1 cellular context compared by ENCODE assay signal in the genomic region with DNA sequence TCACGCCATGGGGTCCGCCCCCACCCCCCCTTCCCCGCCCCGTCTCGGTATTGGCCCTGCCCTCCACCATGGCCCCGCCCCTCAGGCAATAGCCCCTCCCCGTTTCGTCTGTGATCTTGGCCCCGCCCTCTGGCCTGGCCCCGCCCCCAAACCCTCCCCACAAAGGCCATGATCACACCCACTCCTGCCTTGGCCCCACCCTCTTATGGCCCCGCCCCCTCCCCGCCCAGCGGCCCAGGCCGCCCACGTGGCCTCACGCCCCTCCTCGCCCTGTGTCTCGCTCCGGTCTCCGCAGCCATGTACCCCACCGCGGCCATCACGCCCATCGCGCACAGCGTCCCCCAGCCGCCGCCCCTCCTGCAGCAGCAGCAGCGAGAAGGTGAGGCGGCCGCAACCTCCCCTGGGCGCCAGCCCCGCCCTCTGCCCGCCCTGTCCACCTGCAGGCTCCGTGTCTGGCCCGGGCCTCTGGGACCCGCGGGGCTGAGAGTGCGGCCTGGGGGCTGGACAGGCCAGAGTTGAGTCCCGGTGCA.
A peak's percentile ranks its signal among the peaks of the same experiment; 100 is the strongest.
TF ChIP-seq lines count a peak whose summit lies in the region.

No MANE protein-coding gene starts in this region.

TF ChIP-seq in HEK293, 187 proteins besides CTCF, POLR2A, EP300 and RAD21 (continued from another document):
- TF ChIP-seq, protein P1, sequence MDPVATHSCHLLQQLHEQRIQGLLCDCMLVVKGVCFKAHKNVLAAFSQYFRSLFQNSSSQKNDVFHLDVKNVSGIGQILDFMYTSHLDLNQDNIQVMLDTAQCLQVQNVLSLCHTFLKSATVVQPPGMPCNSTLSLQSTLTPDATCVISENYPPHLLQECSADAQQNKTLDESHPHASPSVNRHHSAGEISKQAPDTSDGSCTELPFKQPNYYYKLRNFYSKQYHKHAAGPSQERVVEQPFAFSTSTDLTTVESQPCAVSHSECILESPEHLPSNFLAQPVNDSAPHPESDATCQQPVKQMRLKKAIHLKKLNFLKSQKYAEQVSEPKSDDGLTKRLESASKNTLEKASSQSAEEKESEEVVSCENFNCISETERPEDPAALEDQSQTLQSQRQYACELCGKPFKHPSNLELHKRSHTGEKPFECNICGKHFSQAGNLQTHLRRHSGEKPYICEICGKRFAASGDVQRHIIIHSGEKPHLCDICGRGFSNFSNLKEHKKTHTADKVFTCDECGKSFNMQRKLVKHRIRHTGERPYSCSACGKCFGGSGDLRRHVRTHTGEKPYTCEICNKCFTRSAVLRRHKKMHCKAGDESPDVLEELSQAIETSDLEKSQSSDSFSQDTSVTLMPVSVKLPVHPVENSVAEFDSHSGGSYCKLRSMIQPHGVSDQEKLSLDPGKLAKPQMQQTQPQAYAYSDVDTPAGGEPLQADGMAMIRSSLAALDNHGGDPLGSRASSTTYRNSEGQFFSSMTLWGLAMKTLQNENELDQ (tag by site-specific recombination; IDR thresholded peaks at IDR 0.05; ENCODE audit: low read depth): no peak
- TF ChIP-seq ZNF433 (tag by site-specific recombination; IDR thresholded peaks at IDR 0.05; ENCODE audit: low read depth) (no peak), SCRT1 (tag by site-specific recombination; IDR thresholded peaks at IDR 0.05; ENCODE audit: borderline replicate concordance) (no peak), OVOL3 (tag by site-specific recombination; IDR thresholded peaks at IDR 0.05) (no peak), KLF9 (tag by site-specific recombination; IDR thresholded peaks at IDR 0.05; ENCODE audit: low read depth) (peak; percentile 95), ZNF792 (tag by site-specific recombination; IDR thresholded peaks at IDR 0.05) (no peak), ZNF837 (tag by site-specific recombination; IDR thresholded peaks at IDR 0.05) (no peak), ZNF558 (tag by site-specific recombination; IDR thresholded peaks at IDR 0.05) (no peak), ZNF221 (tag by site-specific recombination; IDR thresholded peaks at IDR 0.05; ENCODE audit: borderline replicate concordance) (no peak), ZNF610 (tag by site-specific recombination; IDR thresholded peaks at IDR 0.05; ENCODE audit: borderline replicate concordance) (no peak), IKZF3 (tag by site-specific recombination; IDR thresholded peaks at IDR 0.05) (no peak), EGR2 (tag by site-specific recombination; IDR thresholded peaks at IDR 0.05; ENCODE audit: low read depth) (peak; percentile 52; the same call in 1 of the 2 replicates), ZNF529 (tag by site-specific recombination; IDR thresholded peaks at IDR 0.05; ENCODE audit: insufficient replicate concordance) (no peak), ZIC2 (tag by site-specific recombination; IDR thresholded peaks at IDR 0.05) (no peak), PRDM1 (tag by site-specific recombination; IDR thresholded peaks at IDR 0.05) (no peak), GLI4 (tag by site-specific recombination; IDR thresholded peaks at IDR 0.05) (no peak), KLF10 (tag by site-specific recombination; IDR thresholded peaks at IDR 0.05) (peak; percentile 28; the same call in 1 of the 2 replicates), ZNF510 (tag by site-specific recombination; IDR thresholded peaks at IDR 0.05; ENCODE audit: insufficient replicate concordance) (no peak), GLIS2 (tag by site-specific recombination; IDR thresholded peaks at IDR 0.05) (peak; percentile 42), ZBTB8A (tag by site-specific recombination; IDR thresholded peaks at IDR 0.05) (peak; percentile 68), ZNF423 (tag by site-specific recombination; IDR thresholded peaks at IDR 0.05) (no peak), MYNN (tag by site-specific recombination; IDR thresholded peaks at IDR 0.05; ENCODE audit: borderline replicate concordance) (no peak), ZNF24 (tag by site-specific recombination; IDR thresholded peaks at IDR 0.05) (no peak), ZNF354C (tag by site-specific recombination; IDR thresholded peaks at IDR 0.05; ENCODE audit: borderline replicate concordance, low read depth) (no peak), ZNF843 (tag by site-specific recombination; IDR thresholded peaks at IDR 0.05) (no peak), KLF7 (tag by site-specific recombination; IDR thresholded peaks at IDR 0.05; ENCODE audit: borderline replicate concordance) (no peak), ZNF23 (tag by site-specific recombination; IDR thresholded peaks at IDR 0.05; ENCODE audit: borderline replicate concordance) (no peak), ZNF658 (tag by site-specific recombination; IDR thresholded peaks at IDR 0.05) (no peak), ZNF596 (tag by site-specific recombination; IDR thresholded peaks at IDR 0.05) (no peak), ZNF707 (tag by site-specific recombination; IDR thresholded peaks at IDR 0.05) (no peak), ZBTB17 (tag by site-specific recombination; IDR thresholded peaks at IDR 0.05) (no peak), ZNF121 (tag by site-specific recombination; IDR thresholded peaks at IDR 0.05) (no peak), ZNF677 (tag by site-specific recombination; IDR thresholded peaks at IDR 0.05) (no peak)
- TF ChIP-seq, protein P2, sequence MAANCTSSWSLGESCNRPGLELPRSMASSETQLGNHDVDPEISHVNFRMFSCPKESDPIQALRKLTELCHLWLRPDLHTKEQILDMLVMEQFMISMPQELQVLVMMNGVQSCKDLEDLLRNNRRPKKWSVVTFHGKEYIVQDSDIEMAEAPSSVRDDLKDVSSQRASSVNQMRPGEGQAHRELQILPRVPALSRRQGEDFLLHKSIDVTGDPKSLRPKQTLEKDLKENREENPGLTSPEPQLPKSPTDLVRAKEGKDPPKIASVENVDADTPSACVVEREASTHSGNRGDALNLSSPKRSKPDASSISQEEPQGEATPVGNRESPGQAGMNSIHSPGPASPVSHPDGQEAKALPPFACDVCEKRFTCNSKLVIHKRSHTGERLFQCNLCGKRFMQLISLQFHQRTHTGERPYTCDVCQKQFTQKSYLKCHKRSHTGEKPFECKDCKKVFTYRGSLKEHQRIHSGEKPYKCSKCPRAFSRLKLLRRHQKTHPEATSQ (tag by site-specific recombination; IDR thresholded peaks at IDR 0.05): no peak
- TF ChIP-seq, protein P3, sequence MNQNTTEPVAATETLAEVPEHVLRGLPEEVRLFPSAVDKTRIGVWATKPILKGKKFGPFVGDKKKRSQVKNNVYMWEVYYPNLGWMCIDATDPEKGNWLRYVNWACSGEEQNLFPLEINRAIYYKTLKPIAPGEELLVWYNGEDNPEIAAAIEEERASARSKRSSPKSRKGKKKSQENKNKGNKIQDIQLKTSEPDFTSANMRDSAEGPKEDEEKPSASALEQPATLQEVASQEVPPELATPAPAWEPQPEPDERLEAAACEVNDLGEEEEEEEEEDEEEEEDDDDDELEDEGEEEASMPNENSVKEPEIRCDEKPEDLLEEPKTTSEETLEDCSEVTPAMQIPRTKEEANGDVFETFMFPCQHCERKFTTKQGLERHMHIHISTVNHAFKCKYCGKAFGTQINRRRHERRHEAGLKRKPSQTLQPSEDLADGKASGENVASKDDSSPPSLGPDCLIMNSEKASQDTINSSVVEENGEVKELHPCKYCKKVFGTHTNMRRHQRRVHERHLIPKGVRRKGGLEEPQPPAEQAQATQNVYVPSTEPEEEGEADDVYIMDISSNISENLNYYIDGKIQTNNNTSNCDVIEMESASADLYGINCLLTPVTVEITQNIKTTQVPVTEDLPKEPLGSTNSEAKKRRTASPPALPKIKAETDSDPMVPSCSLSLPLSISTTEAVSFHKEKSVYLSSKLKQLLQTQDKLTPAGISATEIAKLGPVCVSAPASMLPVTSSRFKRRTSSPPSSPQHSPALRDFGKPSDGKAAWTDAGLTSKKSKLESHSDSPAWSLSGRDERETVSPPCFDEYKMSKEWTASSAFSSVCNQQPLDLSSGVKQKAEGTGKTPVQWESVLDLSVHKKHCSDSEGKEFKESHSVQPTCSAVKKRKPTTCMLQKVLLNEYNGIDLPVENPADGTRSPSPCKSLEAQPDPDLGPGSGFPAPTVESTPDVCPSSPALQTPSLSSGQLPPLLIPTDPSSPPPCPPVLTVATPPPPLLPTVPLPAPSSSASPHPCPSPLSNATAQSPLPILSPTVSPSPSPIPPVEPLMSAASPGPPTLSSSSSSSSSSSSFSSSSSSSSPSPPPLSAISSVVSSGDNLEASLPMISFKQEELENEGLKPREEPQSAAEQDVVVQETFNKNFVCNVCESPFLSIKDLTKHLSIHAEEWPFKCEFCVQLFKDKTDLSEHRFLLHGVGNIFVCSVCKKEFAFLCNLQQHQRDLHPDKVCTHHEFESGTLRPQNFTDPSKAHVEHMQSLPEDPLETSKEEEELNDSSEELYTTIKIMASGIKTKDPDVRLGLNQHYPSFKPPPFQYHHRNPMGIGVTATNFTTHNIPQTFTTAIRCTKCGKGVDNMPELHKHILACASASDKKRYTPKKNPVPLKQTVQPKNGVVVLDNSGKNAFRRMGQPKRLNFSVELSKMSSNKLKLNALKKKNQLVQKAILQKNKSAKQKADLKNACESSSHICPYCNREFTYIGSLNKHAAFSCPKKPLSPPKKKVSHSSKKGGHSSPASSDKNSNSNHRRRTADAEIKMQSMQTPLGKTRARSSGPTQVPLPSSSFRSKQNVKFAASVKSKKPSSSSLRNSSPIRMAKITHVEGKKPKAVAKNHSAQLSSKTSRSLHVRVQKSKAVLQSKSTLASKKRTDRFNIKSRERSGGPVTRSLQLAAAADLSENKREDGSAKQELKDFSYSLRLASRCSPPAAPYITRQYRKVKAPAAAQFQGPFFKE (tag by site-specific recombination; IDR thresholded peaks at IDR 0.05; ENCODE audit: borderline replicate concordance): no peak
- TF ChIP-seq, protein P4, sequence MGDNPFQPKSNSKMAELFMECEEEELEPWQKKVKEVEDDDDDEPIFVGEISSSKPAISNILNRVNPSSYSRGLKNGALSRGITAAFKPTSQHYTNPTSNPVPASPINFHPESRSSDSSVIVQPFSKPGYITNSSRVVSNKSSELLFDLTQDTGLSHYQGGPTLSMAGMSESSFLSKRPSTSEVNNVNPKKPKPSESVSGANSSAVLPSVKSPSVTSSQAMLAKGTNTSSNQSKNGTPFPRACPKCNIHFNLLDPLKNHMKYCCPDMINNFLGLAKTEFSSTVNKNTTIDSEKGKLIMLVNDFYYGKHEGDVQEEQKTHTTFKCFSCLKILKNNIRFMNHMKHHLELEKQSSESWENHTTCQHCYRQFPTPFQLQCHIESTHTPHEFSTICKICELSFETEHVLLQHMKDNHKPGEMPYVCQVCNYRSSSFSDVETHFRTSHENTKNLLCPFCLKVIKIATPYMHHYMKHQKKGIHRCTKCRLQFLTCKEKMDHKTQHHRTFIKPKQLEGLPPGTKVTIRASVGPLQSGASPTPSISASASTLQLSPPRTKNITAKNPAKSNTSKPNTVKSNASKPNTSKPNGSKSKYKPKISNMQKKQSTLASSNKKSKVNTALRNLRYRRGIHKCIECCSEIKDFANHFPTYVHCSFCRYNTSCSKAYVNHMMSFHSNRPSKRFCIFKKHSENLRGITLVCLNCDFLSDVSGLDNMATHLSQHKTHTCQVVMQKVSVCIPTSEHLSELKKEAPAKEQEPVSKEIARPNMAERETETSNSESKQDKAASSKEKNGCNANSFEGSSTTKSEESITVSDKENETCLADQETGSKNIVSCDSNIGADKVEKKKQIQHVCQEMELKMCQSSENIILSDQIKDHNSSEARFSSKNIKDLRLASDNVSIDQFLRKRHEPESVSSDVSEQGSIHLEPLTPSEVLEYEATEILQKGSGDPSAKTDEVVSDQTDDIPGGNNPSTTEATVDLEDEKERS (tag by site-specific recombination; IDR thresholded peaks at IDR 0.05): no peak
- TF ChIP-seq, protein P5, sequence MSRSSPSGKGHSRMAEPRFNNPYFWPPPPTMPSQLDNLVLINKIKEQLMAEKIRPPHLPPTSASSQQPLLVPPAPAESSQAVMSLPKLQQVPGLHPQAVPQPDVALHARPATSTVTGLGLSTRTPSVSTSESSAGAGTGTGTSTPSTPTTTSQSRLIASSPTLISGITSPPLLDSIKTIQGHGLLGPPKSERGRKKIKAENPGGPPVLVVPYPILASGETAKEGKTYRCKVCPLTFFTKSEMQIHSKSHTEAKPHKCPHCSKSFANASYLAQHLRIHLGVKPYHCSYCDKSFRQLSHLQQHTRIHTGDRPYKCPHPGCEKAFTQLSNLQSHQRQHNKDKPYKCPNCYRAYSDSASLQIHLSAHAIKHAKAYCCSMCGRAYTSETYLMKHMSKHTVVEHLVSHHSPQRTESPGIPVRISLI (tag by site-specific recombination; IDR thresholded peaks at IDR 0.05): no peak
- TF ChIP-seq, protein P6, sequence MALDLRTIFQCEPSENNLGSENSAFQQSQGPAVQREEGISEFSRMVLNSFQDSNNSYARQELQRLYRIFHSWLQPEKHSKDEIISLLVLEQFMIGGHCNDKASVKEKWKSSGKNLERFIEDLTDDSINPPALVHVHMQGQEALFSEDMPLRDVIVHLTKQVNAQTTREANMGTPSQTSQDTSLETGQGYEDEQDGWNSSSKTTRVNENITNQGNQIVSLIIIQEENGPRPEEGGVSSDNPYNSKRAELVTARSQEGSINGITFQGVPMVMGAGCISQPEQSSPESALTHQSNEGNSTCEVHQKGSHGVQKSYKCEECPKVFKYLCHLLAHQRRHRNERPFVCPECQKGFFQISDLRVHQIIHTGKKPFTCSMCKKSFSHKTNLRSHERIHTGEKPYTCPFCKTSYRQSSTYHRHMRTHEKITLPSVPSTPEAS (tag by site-specific recombination; IDR thresholded peaks at IDR 0.05): no peak
TF ChIP-seq in HEK293: peak in this region for 13.
